10 cellular contexts compared by ENCODE assay signal in the genomic region with DNA sequence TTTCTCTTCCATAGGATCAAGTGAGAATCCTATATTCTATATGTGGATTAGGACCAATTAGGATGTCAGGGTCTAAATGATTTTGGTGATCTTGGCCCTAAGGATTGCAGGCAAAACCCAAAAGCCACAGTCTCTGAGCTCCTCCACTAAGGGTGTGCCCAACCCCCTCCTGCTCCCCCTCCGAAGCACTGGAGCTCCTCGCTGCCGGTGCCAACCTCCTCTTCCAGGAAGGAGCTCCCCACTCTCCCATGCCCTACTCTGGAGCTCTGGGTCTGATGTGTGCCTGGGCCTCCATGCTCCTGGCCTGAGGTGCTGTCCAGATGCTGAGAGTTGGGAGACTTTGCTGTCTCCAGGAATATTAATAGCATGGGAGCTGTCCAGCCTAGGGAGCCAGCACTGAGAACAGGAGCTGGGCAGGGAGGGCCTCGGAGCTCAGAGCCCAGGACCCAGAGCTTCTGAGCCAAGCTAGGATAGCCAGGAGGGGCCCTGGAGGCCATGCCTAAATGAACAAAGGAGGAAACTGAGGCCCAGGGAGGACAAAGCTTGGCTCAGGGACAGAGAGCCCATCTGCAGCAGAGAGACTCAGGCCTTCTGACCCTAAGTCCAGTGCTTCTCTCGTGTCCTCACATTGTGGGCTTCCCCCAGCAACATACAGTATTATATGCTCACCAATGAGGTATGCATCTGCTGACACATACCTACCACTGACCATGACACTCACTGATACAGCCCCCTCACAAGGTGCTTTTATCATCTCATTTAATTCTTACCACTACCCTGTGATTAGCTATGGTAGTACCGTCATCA. TPM values are rescaled to one million over a fixed set of nuclear protein-coding genes. Genes with fewer than 3 reads are reported as not detected.
DNase-seq lines count a peak whose midpoint lies in the region; ATAC-seq lines count a peak whose summit lies in the region.
"Had no signal": no experiment of that assay in that cellular context is flagged by ENCODE, and none has a peak within 500 bp of the region (broad histone marks: within the 10 kb centered on the region; RNA-seq: fewer than 3 reads in every experiment).

No MANE protein-coding gene starts in this region.

- DNase-seq in activated T-cell treated with anti-CD3 and anti-CD28 coated beads, Interleukin-2, amount 50 U/mL, for 24 hours, result no peak
- no peak for DNase-seq in activated T-cell treated with anti-CD3 and anti-CD28 coated beads, Interleukin-2, amount 50 U/mL, for 48 hours
- no peak for DNase-seq in activated naive CD8-positive, alpha-beta T cell treated with anti-CD3 and anti-CD28 coated beads for 36 hours
- DNase-seq in iPS DF 6.9 (ENCODE audit: low read depth, low spot score) (peak; percentile 29), GOT3 (lab: John Stamatoyannopoulos, UW) (no peak)
- DNase-seq in activated CD8-positive, alpha-beta memory T cell treated with anti-CD3 and anti-CD28 coated beads for 24 hours, result no peak

- H3K27ac Mint-ChIP-seq in activated T-cell treated with anti-CD3 and anti-CD28 coated beads, Interleukin-2, amount 50 U/mL, for 24 hours, result peak overlapping the region; percentile 75
- peak overlapping the region; percentile 29 for H3K27ac Mint-ChIP-seq in activated naive CD8-positive, alpha-beta T cell treated with anti-CD3 and anti-CD28 coated beads for 36 hours

- H3K9me3 ChIP-seq in iPS DF 6.9 (ENCODE audit: control insufficient read depth, insufficient read depth, low read length), result no peaks in the 10 kb centered on the region
- H3K9me3 ChIP-seq: BLaER1 had no signal

- ATAC-seq in HG02623 (IDR thresholded peaks at IDR 0.05; ENCODE audit: unreplicated experiment), result no peak

- WGBS in iPS DF 6.9 (ENCODE audit: insufficient coverage, insufficient read length), result no CpG with 5 or more reads among the region's 6 CpGs

- H3K4me3 ChIP-seq in iPS DF 6.9 (ENCODE audit: low read length), result no peak overlapping the region
- H3K4me3 ChIP-seq: BLaER1 had no signal

- no peaks in the 10 kb centered on the region for H3K27me3 ChIP-seq in iPS DF 6.9 (ENCODE audit: control insufficient read depth, insufficient read depth, low read length)
- H3K27me3 ChIP-seq: BLaER1 had no signal

- H3K4me1 ChIP-seq in iPS DF 6.9 (ENCODE audit: control insufficient read depth, insufficient read depth, low read length), result no peaks in the 10 kb centered on the region
- H3K4me1 ChIP-seq: BLaER1 had no signal

- H3K9me3 Mint-ChIP-seq in activated T-cell treated with anti-CD3 and anti-CD28 coated beads, Interleukin-2, amount 50 U/mL, for 24 hours, result no peaks in the 10 kb centered on the region
- peaks cover 6% of the 10 kb centered on the region for H3K9me3 Mint-ChIP-seq in activated naive CD8-positive, alpha-beta T cell treated with anti-CD3 and anti-CD28 coated beads for 36 hours

- no peak overlapping the region for H3K4me3 Mint-ChIP-seq in activated T-cell treated with anti-CD3 and anti-CD28 coated beads, Interleukin-2, amount 50 U/mL, for 24 hours
- no peak overlapping the region for H3K4me3 Mint-ChIP-seq in activated naive CD8-positive, alpha-beta T cell treated with anti-CD3 and anti-CD28 coated beads for 36 hours

- H3K36me3 ChIP-seq in iPS DF 6.9 (ENCODE audit: control insufficient read depth, insufficient read depth, low read length), result no peaks in the 10 kb centered on the region
- H3K36me3 ChIP-seq: BLaER1 had no signal

- peaks cover 23% of the 10 kb centered on the region for H3K4me1 Mint-ChIP-seq in activated T-cell treated with anti-CD3 and anti-CD28 coated beads, Interleukin-2, amount 50 U/mL, for 24 hours (ENCODE audit: low read depth)
- peaks cover 21% of the 10 kb centered on the region for H3K4me1 Mint-ChIP-seq in activated naive CD8-positive, alpha-beta T cell treated with anti-CD3 and anti-CD28 coated beads for 36 hours
- H3K4me1 Mint-ChIP-seq: brain had no signal

- no peaks in the 10 kb centered on the region for H3K36me3 Mint-ChIP-seq in activated T-cell treated with anti-CD3 and anti-CD28 coated beads, Interleukin-2, amount 50 U/mL, for 24 hours (ENCODE audit: low read depth)
- H3K36me3 Mint-ChIP-seq in activated naive CD8-positive, alpha-beta T cell treated with anti-CD3 and anti-CD28 coated beads for 36 hours, result peaks cover 3% of the 10 kb centered on the region
- H3K36me3 Mint-ChIP-seq: brain had no signal

- H3K27ac ChIP-seq in iPS DF 6.9 (ENCODE audit: low read length), result no peak overlapping the region
- peak overlapping the region; percentile 84 for H3K27ac ChIP-seq in temporal lobe (ENCODE audit: low read depth, low read length)
- H3K27ac ChIP-seq: BLaER1 had no signal

- no peaks in the 10 kb centered on the region for H3K27me3 Mint-ChIP-seq in activated T-cell treated with anti-CD3 and anti-CD28 coated beads, Interleukin-2, amount 50 U/mL, for 24 hours
- no peaks in the 10 kb centered on the region for H3K27me3 Mint-ChIP-seq in activated naive CD8-positive, alpha-beta T cell treated with anti-CD3 and anti-CD28 coated beads for 36 hours

RNA-seq across cellular contexts. Expression of gene HERC1, which starts 36.9 kb away (rescaled TPM):
- 10 to 100 TPM; 45.0 to 50.4 TPM for total RNA-seq in activated naive CD8-positive, alpha-beta T cell treated with anti-CD3 and anti-CD28 coated beads for 36 hours
- total RNA-seq in temporal lobe, result 209 TPM
